ENCODE assay signal across 1 cellular context in the genomic region with DNA sequence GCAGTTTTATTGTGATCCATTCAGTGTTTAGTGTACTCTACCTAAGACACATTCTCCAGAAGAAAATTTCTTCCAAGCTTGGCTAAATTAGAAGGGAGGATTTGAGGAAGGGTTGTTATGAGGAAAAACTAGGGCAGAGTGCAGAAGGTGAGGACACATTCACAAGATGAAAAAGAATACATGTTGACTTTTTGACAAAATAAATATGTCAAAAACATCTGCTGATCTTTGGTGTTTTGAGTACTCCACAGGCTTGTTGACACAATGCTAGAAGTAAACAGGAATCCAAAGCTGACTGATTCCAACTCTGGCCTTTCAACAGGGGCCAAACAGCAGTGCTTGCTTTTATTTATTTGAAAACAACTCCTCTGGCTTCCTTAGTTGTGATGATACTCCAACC.
TF ChIP-seq lines count a peak whose summit lies in the region.

No MANE protein-coding gene starts in this region.

TF ChIP-seq in HepG2, 621 proteins besides CTCF, POLR2A, EP300 and RAD21 (continued from another document and continues in another):
- TF ChIP-seq, protein P1, sequence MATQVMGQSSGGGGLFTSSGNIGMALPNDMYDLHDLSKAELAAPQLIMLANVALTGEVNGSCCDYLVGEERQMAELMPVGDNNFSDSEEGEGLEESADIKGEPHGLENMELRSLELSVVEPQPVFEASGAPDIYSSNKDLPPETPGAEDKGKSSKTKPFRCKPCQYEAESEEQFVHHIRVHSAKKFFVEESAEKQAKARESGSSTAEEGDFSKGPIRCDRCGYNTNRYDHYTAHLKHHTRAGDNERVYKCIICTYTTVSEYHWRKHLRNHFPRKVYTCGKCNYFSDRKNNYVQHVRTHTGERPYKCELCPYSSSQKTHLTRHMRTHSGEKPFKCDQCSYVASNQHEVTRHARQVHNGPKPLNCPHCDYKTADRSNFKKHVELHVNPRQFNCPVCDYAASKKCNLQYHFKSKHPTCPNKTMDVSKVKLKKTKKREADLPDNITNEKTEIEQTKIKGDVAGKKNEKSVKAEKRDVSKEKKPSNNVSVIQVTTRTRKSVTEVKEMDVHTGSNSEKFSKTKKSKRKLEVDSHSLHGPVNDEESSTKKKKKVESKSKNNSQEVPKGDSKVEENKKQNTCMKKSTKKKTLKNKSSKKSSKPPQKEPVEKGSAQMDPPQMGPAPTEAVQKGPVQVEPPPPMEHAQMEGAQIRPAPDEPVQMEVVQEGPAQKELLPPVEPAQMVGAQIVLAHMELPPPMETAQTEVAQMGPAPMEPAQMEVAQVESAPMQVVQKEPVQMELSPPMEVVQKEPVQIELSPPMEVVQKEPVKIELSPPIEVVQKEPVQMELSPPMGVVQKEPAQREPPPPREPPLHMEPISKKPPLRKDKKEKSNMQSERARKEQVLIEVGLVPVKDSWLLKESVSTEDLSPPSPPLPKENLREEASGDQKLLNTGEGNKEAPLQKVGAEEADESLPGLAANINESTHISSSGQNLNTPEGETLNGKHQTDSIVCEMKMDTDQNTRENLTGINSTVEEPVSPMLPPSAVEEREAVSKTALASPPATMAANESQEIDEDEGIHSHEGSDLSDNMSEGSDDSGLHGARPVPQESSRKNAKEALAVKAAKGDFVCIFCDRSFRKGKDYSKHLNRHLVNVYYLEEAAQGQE (IDR thresholded peaks at IDR 0.05; ENCODE audit: borderline replicate concordance in 1 of 2, low read depth in 1 of 2, low read length in 2 of 2) = peak in 1 of 2 experiments; percentile 71; a peak in 1 of 4 replicates
- TF ChIP-seq SRY (CRISPR knock-in tag; IDR thresholded peaks at IDR 0.05) (no peak), EZH2 (conservative IDR thresholded peaks at IDR 0.05; ENCODE audit: low read depth, low read length) (no peak), ETV5 (CRISPR knock-in tag; IDR thresholded peaks at IDR 0.05; ENCODE audit: borderline replicate concordance) (peak; percentile 62; the same call in 1 of the 2 replicates), SOX6 (IDR thresholded peaks at IDR 0.05) (no peak), SOX6 (CRISPR knock-in tag; IDR thresholded peaks at IDR 0.05) (peak; percentile 88), MIXL1 (CRISPR knock-in tag; IDR thresholded peaks at IDR 0.05) (peak; percentile 69; the same call in 1 of the 2 replicates), CHD4 (IDR thresholded peaks at IDR 0.05; ENCODE audit: borderline replicate concordance, low read length) (no peak), PHF5A (CRISPR knock-in tag; IDR thresholded peaks at IDR 0.05; ENCODE audit: low read depth, unreplicated experiment) (peak; percentile 69), ZNF83 (CRISPR knock-in tag; IDR thresholded peaks at IDR 0.05; ENCODE audit: borderline replicate concordance) (no peak), NPAS2 (CRISPR knock-in tag; IDR thresholded peaks at IDR 0.05; ENCODE audit: borderline replicate concordance) (no peak), CCDC6 (CRISPR knock-in tag; IDR thresholded peaks at IDR 0.05) (no peak), REXO4 (CRISPR knock-in tag; IDR thresholded peaks at IDR 0.05; ENCODE audit: borderline replicate concordance) (no peak), SOX13 (IDR thresholded peaks at IDR 0.05) (no peak), SOX13 (CRISPR knock-in tag; conservative IDR thresholded peaks at IDR 0.05 in 1 of 2, IDR thresholded peaks at IDR 0.05 in 1 of 2) (peak in 1 of 2 experiments; percentile 74; a peak in 1 of 4 replicates), ONECUT2 (CRISPR knock-in tag; IDR thresholded peaks at IDR 0.05) (no peak), ZNF546 (CRISPR knock-in tag; conservative IDR thresholded peaks at IDR 0.05) (no peak), SP5 (CRISPR knock-in tag; IDR thresholded peaks at IDR 0.05; ENCODE audit: borderline replicate concordance, low read depth) (0 out of 2 replicates have a peak, but pooled peaks have one; percentile 20), GFI1 (CRISPR knock-in tag; IDR thresholded peaks at IDR 0.05; ENCODE audit: borderline replicate concordance) (peak; percentile 73; the same call in 1 of the 2 replicates), ZNF17 (CRISPR knock-in tag; IDR thresholded peaks at IDR 0.05) (no peak), ZNF468 (CRISPR knock-in tag; IDR thresholded peaks at IDR 0.05) (no peak), FOSL2 (CRISPR knock-in tag; IDR thresholded peaks at IDR 0.05) (peak; percentile 55; the same call in 1 of the 2 replicates), HMGA1 (CRISPR knock-in tag; conservative IDR thresholded peaks at IDR 0.05) (no peak), ZFP82 (CRISPR knock-in tag; IDR thresholded peaks at IDR 0.05; ENCODE audit: borderline replicate concordance) (no peak), ZNF777 (CRISPR knock-in tag; IDR thresholded peaks at IDR 0.05) (no peak), KLF12 (CRISPR knock-in tag; IDR thresholded peaks at IDR 0.05; ENCODE audit: borderline replicate concordance) (no peak), ISL2 (CRISPR knock-in tag; IDR thresholded peaks at IDR 0.05) (peak; percentile 79), RXRB (CRISPR knock-in tag; IDR thresholded peaks at IDR 0.05; ENCODE audit: borderline replicate concordance) (peak; percentile 100), KLF15 (CRISPR knock-in tag; IDR thresholded peaks at IDR 0.05; ENCODE audit: borderline replicate concordance) (no peak), SMAD3 (CRISPR knock-in tag; IDR thresholded peaks at IDR 0.05) (peak; percentile 86), IRX3 (CRISPR knock-in tag; IDR thresholded peaks at IDR 0.05; ENCODE audit: borderline replicate concordance, low read depth) (no peak), ZFP62 (CRISPR knock-in tag; IDR thresholded peaks at IDR 0.05) (no peak), SALL1 (CRISPR knock-in tag; IDR thresholded peaks at IDR 0.05) (peak; percentile 70; the same call in 1 of the 2 replicates), TGIF2 (CRISPR knock-in tag; IDR thresholded peaks at IDR 0.05) (peak; percentile 92; the same call in 1 of the 2 replicates), NFYB (CRISPR knock-in tag; IDR thresholded peaks at IDR 0.05) (no peak), TBX3 (IDR thresholded peaks at IDR 0.05; ENCODE audit: borderline replicate concordance) (peak; percentile 96), ZNF614 (CRISPR knock-in tag; IDR thresholded peaks at IDR 0.05; ENCODE audit: borderline replicate concordance) (peak; percentile 69; the same call in 1 of the 2 replicates), ZNF570 (CRISPR knock-in tag; IDR thresholded peaks at IDR 0.05; ENCODE audit: borderline replicate concordance) (no peak), SALL2 (CRISPR knock-in tag; IDR thresholded peaks at IDR 0.05) (no peak), ZNF790 (CRISPR knock-in tag; IDR thresholded peaks at IDR 0.05; ENCODE audit: borderline replicate concordance) (no peak), ZNF782 (CRISPR knock-in tag; IDR thresholded peaks at IDR 0.05; ENCODE audit: borderline replicate concordance) (no peak), GABPA (IDR thresholded peaks at IDR 0.05; ENCODE audit: low read depth, low read length) (no peak), GABPA (CRISPR knock-in tag; IDR thresholded peaks at IDR 0.05; ENCODE audit: low read depth) (peak; percentile 35; the same call in 1 of the 2 replicates), ZNF816 (CRISPR knock-in tag; IDR thresholded peaks at IDR 0.05; ENCODE audit: borderline replicate concordance) (peak; percentile 89; the same call in 1 of the 2 replicates), NFE2 (CRISPR knock-in tag; IDR thresholded peaks at IDR 0.05) (no peak), THAP11 (CRISPR knock-in tag; IDR thresholded peaks at IDR 0.05) (peak; percentile 64), NR2F6 (IDR thresholded peaks at IDR 0.05) (peak; percentile 91), NR2F6 (CRISPR knock-in tag; IDR thresholded peaks at IDR 0.05) (peak; percentile 73), ZSCAN25 (CRISPR knock-in tag; IDR thresholded peaks at IDR 0.05) (no peak)
- TF ChIP-seq, protein P2, sequence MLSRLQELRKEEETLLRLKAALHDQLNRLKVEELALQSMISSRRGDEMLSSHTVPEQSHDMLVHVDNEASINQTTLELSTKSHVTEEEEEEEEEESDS (CRISPR knock-in tag; IDR thresholded peaks at IDR 0.05; ENCODE audit: borderline replicate concordance) = no peak
- TF ChIP-seq, protein P3, sequence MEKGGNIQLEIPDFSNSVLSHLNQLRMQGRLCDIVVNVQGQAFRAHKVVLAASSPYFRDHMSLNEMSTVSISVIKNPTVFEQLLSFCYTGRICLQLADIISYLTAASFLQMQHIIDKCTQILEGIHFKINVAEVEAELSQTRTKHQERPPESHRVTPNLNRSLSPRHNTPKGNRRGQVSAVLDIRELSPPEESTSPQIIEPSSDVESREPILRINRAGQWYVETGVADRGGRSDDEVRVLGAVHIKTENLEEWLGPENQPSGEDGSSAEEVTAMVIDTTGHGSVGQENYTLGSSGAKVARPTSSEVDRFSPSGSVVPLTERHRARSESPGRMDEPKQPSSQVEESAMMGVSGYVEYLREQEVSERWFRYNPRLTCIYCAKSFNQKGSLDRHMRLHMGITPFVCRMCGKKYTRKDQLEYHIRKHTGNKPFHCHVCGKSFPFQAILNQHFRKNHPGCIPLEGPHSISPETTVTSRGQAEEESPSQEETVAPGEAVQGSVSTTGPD (CRISPR knock-in tag; IDR thresholded peaks at IDR 0.05) = no peak
- TF ChIP-seq, protein P4, sequence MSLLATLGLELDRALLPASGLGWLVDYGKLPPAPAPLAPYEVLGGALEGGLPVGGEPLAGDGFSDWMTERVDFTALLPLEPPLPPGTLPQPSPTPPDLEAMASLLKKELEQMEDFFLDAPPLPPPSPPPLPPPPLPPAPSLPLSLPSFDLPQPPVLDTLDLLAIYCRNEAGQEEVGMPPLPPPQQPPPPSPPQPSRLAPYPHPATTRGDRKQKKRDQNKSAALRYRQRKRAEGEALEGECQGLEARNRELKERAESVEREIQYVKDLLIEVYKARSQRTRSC (CRISPR knock-in tag; IDR thresholded peaks at IDR 0.05; ENCODE audit: low read depth) = no peak
- TF ChIP-seq, protein P5, sequence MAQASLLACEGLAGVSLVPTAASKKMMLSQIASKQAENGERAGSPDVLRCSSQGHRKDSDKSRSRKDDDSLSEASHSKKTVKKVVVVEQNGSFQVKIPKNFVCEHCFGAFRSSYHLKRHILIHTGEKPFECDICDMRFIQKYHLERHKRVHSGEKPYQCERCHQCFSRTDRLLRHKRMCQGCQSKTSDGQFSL (CRISPR knock-in tag; IDR thresholded peaks at IDR 0.05) = no peak
- TF ChIP-seq, protein P6, sequence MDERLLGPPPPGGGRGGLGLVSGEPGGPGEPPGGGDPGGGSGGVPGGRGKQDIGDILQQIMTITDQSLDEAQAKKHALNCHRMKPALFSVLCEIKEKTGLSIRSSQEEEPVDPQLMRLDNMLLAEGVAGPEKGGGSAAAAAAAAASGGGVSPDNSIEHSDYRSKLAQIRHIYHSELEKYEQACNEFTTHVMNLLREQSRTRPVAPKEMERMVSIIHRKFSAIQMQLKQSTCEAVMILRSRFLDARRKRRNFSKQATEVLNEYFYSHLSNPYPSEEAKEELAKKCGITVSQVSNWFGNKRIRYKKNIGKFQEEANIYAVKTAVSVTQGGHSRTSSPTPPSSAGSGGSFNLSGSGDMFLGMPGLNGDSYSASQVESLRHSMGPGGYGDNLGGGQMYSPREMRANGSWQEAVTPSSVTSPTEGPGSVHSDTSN (CRISPR knock-in tag; IDR thresholded peaks at IDR 0.05) = peak; percentile 62
- TF ChIP-seq, protein P7, sequence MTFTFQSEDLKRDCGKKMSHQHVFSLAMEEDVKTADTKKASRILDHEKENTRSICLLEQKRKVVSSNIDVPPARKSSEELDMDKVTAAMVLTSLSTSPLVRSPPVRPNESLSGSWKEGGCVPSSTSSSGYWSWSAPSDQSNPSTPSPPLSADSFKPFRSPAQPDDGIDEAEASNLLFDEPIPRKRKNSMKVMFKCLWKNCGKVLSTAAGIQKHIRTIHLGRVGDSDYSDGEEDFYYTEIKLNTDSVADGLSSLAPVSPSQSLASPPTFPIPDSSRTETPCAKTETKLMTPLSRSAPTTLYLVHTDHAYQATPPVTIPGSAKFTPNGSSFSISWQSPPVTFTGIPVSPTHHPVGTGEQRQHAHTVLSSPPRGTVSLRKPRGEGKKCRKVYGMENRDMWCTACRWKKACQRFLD (CRISPR knock-in tag; IDR thresholded peaks at IDR 0.05; ENCODE audit: borderline replicate concordance) = no peak
- TF ChIP-seq, protein P8, sequence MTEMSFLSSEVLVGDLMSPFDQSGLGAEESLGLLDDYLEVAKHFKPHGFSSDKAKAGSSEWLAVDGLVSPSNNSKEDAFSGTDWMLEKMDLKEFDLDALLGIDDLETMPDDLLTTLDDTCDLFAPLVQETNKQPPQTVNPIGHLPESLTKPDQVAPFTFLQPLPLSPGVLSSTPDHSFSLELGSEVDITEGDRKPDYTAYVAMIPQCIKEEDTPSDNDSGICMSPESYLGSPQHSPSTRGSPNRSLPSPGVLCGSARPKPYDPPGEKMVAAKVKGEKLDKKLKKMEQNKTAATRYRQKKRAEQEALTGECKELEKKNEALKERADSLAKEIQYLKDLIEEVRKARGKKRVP (CRISPR knock-in tag; IDR thresholded peaks at IDR 0.05) = peak in 1 of 2 experiments; percentile 73; a peak in 2 of 4 replicates
- TF ChIP-seq, protein P9, sequence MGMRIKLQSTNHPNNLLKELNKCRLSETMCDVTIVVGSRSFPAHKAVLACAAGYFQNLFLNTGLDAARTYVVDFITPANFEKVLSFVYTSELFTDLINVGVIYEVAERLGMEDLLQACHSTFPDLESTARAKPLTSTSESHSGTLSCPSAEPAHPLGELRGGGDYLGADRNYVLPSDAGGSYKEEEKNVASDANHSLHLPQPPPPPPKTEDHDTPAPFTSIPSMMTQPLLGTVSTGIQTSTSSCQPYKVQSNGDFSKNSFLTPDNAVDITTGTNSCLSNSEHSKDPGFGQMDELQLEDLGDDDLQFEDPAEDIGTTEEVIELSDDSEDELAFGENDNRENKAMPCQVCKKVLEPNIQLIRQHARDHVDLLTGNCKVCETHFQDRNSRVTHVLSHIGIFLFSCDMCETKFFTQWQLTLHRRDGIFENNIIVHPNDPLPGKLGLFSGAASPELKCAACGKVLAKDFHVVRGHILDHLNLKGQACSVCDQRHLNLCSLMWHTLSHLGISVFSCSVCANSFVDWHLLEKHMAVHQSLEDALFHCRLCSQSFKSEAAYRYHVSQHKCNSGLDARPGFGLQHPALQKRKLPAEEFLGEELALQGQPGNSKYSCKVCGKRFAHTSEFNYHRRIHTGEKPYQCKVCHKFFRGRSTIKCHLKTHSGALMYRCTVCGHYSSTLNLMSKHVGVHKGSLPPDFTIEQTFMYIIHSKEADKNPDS (CRISPR knock-in tag; IDR thresholded peaks at IDR 0.05) = peak; percentile 74; the same call in 1 of the 2 replicates
- TF ChIP-seq, protein P10, sequence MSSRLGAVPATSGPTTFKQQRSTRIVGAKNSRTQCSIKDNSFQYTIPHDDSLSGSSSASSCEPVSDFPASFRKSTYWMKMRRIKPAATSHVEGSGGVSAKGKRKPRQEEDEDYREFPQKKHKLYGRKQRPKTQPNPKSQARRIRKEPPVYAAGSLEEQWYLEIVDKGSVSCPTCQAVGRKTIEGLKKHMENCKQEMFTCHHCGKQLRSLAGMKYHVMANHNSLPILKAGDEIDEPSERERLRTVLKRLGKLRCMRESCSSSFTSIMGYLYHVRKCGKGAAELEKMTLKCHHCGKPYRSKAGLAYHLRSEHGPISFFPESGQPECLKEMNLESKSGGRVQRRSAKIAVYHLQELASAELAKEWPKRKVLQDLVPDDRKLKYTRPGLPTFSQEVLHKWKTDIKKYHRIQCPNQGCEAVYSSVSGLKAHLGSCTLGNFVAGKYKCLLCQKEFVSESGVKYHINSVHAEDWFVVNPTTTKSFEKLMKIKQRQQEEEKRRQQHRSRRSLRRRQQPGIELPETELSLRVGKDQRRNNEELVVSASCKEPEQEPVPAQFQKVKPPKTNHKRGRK (CRISPR knock-in tag; IDR thresholded peaks at IDR 0.05) = no peak
